Comparison of ENCODE assay signal across 41 cellular contexts in genomic region chr1:46450160-46450517, GRCh38. TPM values are rescaled to one million over a fixed set of nuclear protein-coding genes. Genes with fewer than 3 reads are reported as not detected.
"Had no signal": no experiment of that assay in that cellular context is flagged by ENCODE, and none has a peak within 500 bp of the region (broad histone marks: within the 10 kb centered on the region; RNA-seq: fewer than 3 reads in every experiment).

No MANE protein-coding gene starts in this region.

- FAIRE-seq: astrocyte, bronchial epithelial cell had no signal

- H3K27ac Mint-ChIP-seq: activated naive CD4-positive, alpha-beta T cell treated with anti-CD3 and anti-CD28 coated beads for 36 hours; activated naive CD4-positive, alpha-beta T cell treated with anti-CD3 and anti-CD28 coated beads, Interleukin-2, amount 10 ng/mL, durations not matched to agents 7 days and 5 days; activated naive CD4-positive, alpha-beta T cell treated with anti-CD3 and anti-CD28 coated beads, Interleukin-2, amount 50 U/mL, for 24 hours; activated naive CD4-positive, alpha-beta T cell treated with anti-CD3 and anti-CD28 coated beads, Interleukin-2, amount 50 U/mL, for 72 hours; activated naive CD8-positive, alpha-beta T cell; activated naive CD8-positive, alpha-beta T cell treated with anti-CD3 and anti-CD28 coated beads for 36 hours; activated naive CD8-positive, alpha-beta T cell treated with anti-CD3 and anti-CD28 coated beads, Interleukin-2, amount 10 ng/mL, durations not matched to agents 7 days and 5 days; activated naive CD8-positive, alpha-beta T cell treated with anti-CD3 and anti-CD28 coated beads, Interleukin-2, amount 50 U/mL, for 24 hours; activated T-cell treated with anti-CD3 and anti-CD28 coated beads, Interleukin-2, amount 50 U/mL, for 24 hours; activated T-cell treated with anti-CD3 and anti-CD28 coated beads, Interleukin-2, amount 50 U/mL, for 72 hours; activated T-helper 1 cell treated with anti-CD3 and anti-CD28 coated beads, Interleukin-12 subunit alpha, Interleukin-12 subunit beta, Interleukin-2, Interleukin-4 antibody, amounts not matched to agents 30 ng/mL and 10 ng/mL and 1 ng/mL, durations not matched to agents 14 hours and 24 hours and 36 hours; activated T-helper 2 cell treated with anti-CD3 and anti-CD28 coated beads, Interferon-gamma antibody, Interleukin-2, Interleukin-4, amounts not matched to agents 10 μg/mL and 5 μg/mL and 100 μg/mL, durations not matched to agents 14 hours and 24 hours and 36 hours had no signal

- H3K9me3 ChIP-seq: adrenal gland, ascending aorta, body of pancreas, breast epithelium had no signal

- ATAC-seq: activated naive CD4-positive, alpha-beta T cell treated with anti-CD3 and anti-CD28 coated beads, Interleukin-2, amount 50 U/mL, for 72 hours; activated naive CD8-positive, alpha-beta T cell treated with anti-CD3 and anti-CD28 coated beads, Interleukin-2, amount 50 U/mL, for 24 hours; activated T-cell treated with anti-CD3 and anti-CD28 coated beads, Interleukin-2, amount 50 U/mL, for 4 hours; body of pancreas had no signal

- H3K27me3 ChIP-seq: ascending aorta had no signal

- H3K36me3 ChIP-seq: adrenal gland, ascending aorta, brain microvascular endothelial cell, breast epithelium, cardiac muscle cell had no signal

- H3K4me3 ChIP-seq: adrenal gland, ascending aorta, body of pancreas, breast epithelium, cardiac muscle cell had no signal

- H3K27ac ChIP-seq: adrenal gland, ascending aorta, body of pancreas, brain microvascular endothelial cell, breast epithelium, cardiac muscle cell had no signal

- H3K4me1 ChIP-seq: adrenal gland, breast epithelium had no signal

- H3K36me3 Mint-ChIP-seq: activated naive CD4-positive, alpha-beta T cell treated with anti-CD3 and anti-CD28 coated beads, Interleukin-2, amount 10 ng/mL, durations not matched to agents 7 days and 5 days; activated naive CD4-positive, alpha-beta T cell treated with anti-CD3 and anti-CD28 coated beads, Interleukin-2, amount 50 U/mL, for 72 hours; activated naive CD8-positive, alpha-beta T cell; activated naive CD8-positive, alpha-beta T cell treated with anti-CD3 and anti-CD28 coated beads for 36 hours; activated naive CD8-positive, alpha-beta T cell treated with anti-CD3 and anti-CD28 coated beads, Interleukin-2, amount 10 ng/mL, durations not matched to agents 7 days and 5 days; brain had no signal

- H3K4me3 Mint-ChIP-seq: activated naive CD4-positive, alpha-beta T cell treated with anti-CD3 and anti-CD28 coated beads for 36 hours; activated naive CD4-positive, alpha-beta T cell treated with anti-CD3 and anti-CD28 coated beads, Interleukin-2, amount 10 ng/mL, durations not matched to agents 7 days and 5 days; activated naive CD4-positive, alpha-beta T cell treated with anti-CD3 and anti-CD28 coated beads, Interleukin-2, amount 50 U/mL, for 24 hours; activated naive CD8-positive, alpha-beta T cell; activated naive CD8-positive, alpha-beta T cell treated with anti-CD3 and anti-CD28 coated beads for 36 hours; activated naive CD8-positive, alpha-beta T cell treated with anti-CD3 and anti-CD28 coated beads, Interleukin-2, amount 10 ng/mL, durations not matched to agents 7 days and 5 days; activated naive CD8-positive, alpha-beta T cell treated with anti-CD3 and anti-CD28 coated beads, Interleukin-2, amount 50 U/mL, for 24 hours; activated T-cell treated with anti-CD3 and anti-CD28 coated beads, Interleukin-2, amount 50 U/mL, for 24 hours; activated T-cell treated with anti-CD3 and anti-CD28 coated beads, Interleukin-2, amount 50 U/mL, for 4 hours; activated T-cell treated with anti-CD3 and anti-CD28 coated beads, Interleukin-2, amount 50 U/mL, for 72 hours; activated T-helper 1 cell treated with anti-CD3 and anti-CD28 coated beads, Interleukin-12 subunit alpha, Interleukin-12 subunit beta, Interleukin-2, Interleukin-4 antibody, amounts not matched to agents 30 ng/mL and 10 ng/mL and 1 ng/mL, durations not matched to agents 14 hours and 24 hours and 36 hours; activated T-helper 17 cell treated with anti-CD3 and anti-CD28 coated beads, Interleukin-2, amount 50 U/mL, for 72 hours; central memory CD8-positive, alpha-beta T cell had no signal

- H3K9me3 Mint-ChIP-seq: activated naive CD4-positive, alpha-beta T cell treated with anti-CD3 and anti-CD28 coated beads for 36 hours; activated naive CD4-positive, alpha-beta T cell treated with anti-CD3 and anti-CD28 coated beads, Interleukin-2, amount 10 ng/mL, durations not matched to agents 7 days and 5 days; activated naive CD4-positive, alpha-beta T cell treated with anti-CD3 and anti-CD28 coated beads, Interleukin-2, amount 50 U/mL, for 24 hours; activated naive CD4-positive, alpha-beta T cell treated with anti-CD3 and anti-CD28 coated beads, Interleukin-2, amount 50 U/mL, for 72 hours; activated naive CD8-positive, alpha-beta T cell treated with anti-CD3 and anti-CD28 coated beads for 36 hours; activated naive CD8-positive, alpha-beta T cell treated with anti-CD3 and anti-CD28 coated beads, Interleukin-2, amount 10 ng/mL, durations not matched to agents 7 days and 5 days; activated naive CD8-positive, alpha-beta T cell treated with anti-CD3 and anti-CD28 coated beads, Interleukin-2, amount 50 U/mL, for 24 hours; activated T-cell treated with anti-CD3 and anti-CD28 coated beads, Interleukin-2, amount 50 U/mL, for 24 hours; activated T-cell treated with anti-CD3 and anti-CD28 coated beads, Interleukin-2, amount 50 U/mL, for 4 hours; activated T-cell treated with anti-CD3 and anti-CD28 coated beads, Interleukin-2, amount 50 U/mL, for 72 hours; activated T-helper 1 cell treated with anti-CD3 and anti-CD28 coated beads, Interleukin-12 subunit alpha, Interleukin-12 subunit beta, Interleukin-2, Interleukin-4 antibody, amounts not matched to agents 30 ng/mL and 10 ng/mL and 1 ng/mL, durations not matched to agents 14 hours and 24 hours and 36 hours; activated T-helper 17 cell treated with anti-CD3 and anti-CD28 coated beads, Interleukin-2, amount 50 U/mL, for 72 hours; activated T-helper 2 cell treated with anti-CD3 and anti-CD28 coated beads, Interferon-gamma antibody, Interleukin-2, Interleukin-4, amounts not matched to agents 10 μg/mL and 5 μg/mL and 100 μg/mL, durations not matched to agents 14 hours and 24 hours and 36 hours; central memory CD8-positive, alpha-beta T cell had no signal

- DNase-seq: activated effector memory CD4-positive, alpha-beta T cell treated with anti-CD3 and anti-CD28 coated beads, Interleukin-2, amount 50 U/mL, for 16 hours; activated effector memory CD4-positive, alpha-beta T cell treated with Interleukin-2 at 50 U/mL for 16 hours; activated gamma-delta T cell; activated gamma-delta T cell treated with Interleukin-2 at 50 U/mL for 16 hours; activated naive CD4-positive, alpha-beta T cell; activated naive CD4-positive, alpha-beta T cell treated with anti-CD3 and anti-CD28 coated beads for 36 hours; activated naive CD4-positive, alpha-beta T cell treated with anti-CD3 and anti-CD28 coated beads, Interleukin-2, amount 10 ng/mL, durations not matched to agents 7 days and 5 days; activated naive CD4-positive, alpha-beta T cell treated with anti-CD3 and anti-CD28 coated beads, Interleukin-2, amount 50 U/mL, for 16 hours; activated naive CD4-positive, alpha-beta T cell treated with Interleukin-2 at 50 U/mL for 16 hours; activated naive CD8-positive, alpha-beta T cell treated with anti-CD3 and anti-CD28 coated beads for 36 hours; activated naive CD8-positive, alpha-beta T cell treated with anti-CD3 and anti-CD28 coated beads, Interleukin-2, amount 10 ng/mL, durations not matched to agents 7 days and 5 days; activated naive CD8-positive, alpha-beta T cell treated with anti-CD3 and anti-CD28 coated beads, Interleukin-2, amount 50 U/mL, for 24 hours; activated T-cell treated with anti-CD3 and anti-CD28 coated beads, Interleukin-2, amount 50 U/mL, for 24 hours; activated T-cell treated with anti-CD3 and anti-CD28 coated beads, Interleukin-2, amount 50 U/mL, for 4 hours; activated T-cell treated with anti-CD3 and anti-CD28 coated beads, Interleukin-2, amount 50 U/mL, for 48 hours; activated T-cell treated with anti-CD3 and anti-CD28 coated beads, Interleukin-2, amount 50 U/mL, for 72 hours; adrenal gland; amniotic stem cell; amygdala; anterior cingulate cortex; aorta; body of pancreas; brain microvascular endothelial cell; caudate nucleus; central memory CD4-positive, alpha-beta T cell; cerebellar nuclear complex had no signal

RNA-seq across cellular contexts. Expression of gene DMBX1, which starts 39.5 kb away (rescaled TPM):
- total RNA-seq: activated naive CD4-positive, alpha-beta T cell treated with anti-CD3 and anti-CD28 coated beads for 36 hours; activated naive CD8-positive, alpha-beta T cell treated with anti-CD3 and anti-CD28 coated beads for 36 hours; activated T-cell treated with anti-CD3 and anti-CD28 coated beads, Interleukin-2, amount 50 U/mL, for 4 hours; activated T-helper 1 cell treated with anti-CD3 and anti-CD28 coated beads, Interleukin-12 subunit alpha, Interleukin-12 subunit beta, Interleukin-2, Interleukin-4 antibody, amounts not matched to agents 30 ng/mL and 10 ng/mL and 1 ng/mL, durations not matched to agents 14 hours and 24 hours and 36 hours; activated T-helper 2 cell treated with anti-CD3 and anti-CD28 coated beads, Interferon-gamma antibody, Interleukin-2, Interleukin-4, amounts not matched to agents 10 μg/mL and 5 μg/mL and 100 μg/mL, durations not matched to agents 14 hours and 24 hours and 36 hours; aorta; ascending aorta; body of pancreas; breast epithelium; bronchial epithelial cell; cardiac muscle cell; cardiac septum; chondrocyte had no signal
- polyA plus RNA-seq: cardiac muscle cell had no signal
